8 cellular contexts compared by ENCODE assay signal in the genomic region with DNA sequence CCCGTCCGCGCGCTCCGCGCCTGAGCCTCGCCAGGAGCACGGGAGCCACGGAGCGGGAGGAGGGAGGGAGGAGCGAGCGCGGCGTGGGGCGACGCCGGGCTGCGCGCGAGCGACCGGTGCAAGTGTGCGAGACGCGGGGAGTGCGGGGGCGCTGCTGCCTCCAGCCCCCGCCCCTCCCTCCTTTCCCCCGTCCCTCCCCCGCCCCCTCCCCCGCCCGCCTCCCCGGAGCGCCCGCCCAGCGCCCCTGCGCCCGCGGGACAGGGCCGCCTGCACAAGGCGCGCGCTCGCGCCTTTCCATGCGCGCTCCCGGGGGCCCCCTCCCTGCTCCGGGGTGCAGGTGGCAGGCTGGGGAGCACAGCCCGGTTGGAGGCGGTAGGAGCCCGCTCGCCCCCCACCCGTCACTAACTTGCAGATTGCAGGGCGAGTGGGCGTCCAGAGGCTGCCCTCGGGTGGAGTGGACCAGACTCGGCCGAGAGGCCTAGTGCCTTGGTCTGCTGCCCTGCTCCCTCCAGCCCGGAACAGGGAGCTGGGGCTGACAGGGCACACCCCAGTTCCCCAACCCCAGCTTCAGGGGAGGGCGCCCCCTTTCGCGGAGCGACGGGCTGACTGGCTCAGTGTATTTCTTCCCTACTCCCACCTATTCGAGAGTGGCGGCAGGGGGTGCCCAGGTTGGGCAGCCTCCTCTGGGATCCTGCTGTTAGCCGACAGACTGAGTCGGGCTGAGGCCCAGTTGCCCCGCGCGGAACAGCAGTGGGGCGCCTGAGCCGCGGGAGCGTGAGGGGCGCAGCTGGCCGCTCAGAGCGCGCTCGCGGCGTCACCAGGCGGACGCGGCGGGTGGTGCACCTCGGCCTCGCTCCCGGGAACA. TPM values are rescaled to one million over a fixed set of nuclear protein-coding genes. Genes with fewer than 3 reads are reported as not detected.
DNase-seq lines count a peak whose midpoint lies in the region; ATAC-seq, FAIRE-seq and TF ChIP-seq lines count a peak whose summit lies in the region.

A gene (minus strand): TSS at position 126 of the 865 bp plus-strand sequence. CDS start 255 bp downstream, outside the sequence.

- no peak for ATAC-seq in GM12878

- peak; percentile 16 for TF ChIP-seq CTCF in GM12865 (IDR thresholded peaks at IDR 0.05; ENCODE audit: insufficient read depth, low read depth, low read length, missing control alignments)
- peak in 1 of 3 experiments; percentile 41; a peak in 3 of 6 replicates for TF ChIP-seq CTCF in GM12878 (IDR thresholded peaks at IDR 0.05 in 2 of 3, conservative IDR thresholded peaks at IDR 0.05 in 1 of 3; ENCODE audit: control insufficient read depth in 2 of 3, extremely low read depth in 1 of 3, insufficient read depth in 1 of 3, low read depth in 3 of 3, low read length in 3 of 3)
- TF ChIP-seq CTCF in kidney epithelial cell (IDR thresholded peaks at IDR 0.05; ENCODE audit: insufficient read depth, low read length, poor library complexity, severe bottlenecking): peak; percentile 50

- H4K20me1 ChIP-seq in GM12878 (ENCODE audit: control insufficient read depth, insufficient read depth): no peaks in the 10 kb centered on the region

- TF ChIP-seq POLR2A in GM12878 (IDR thresholded peaks at IDR 0.05; ENCODE audit: low read depth, low read length): no peak

- no peak within 1 kb of the TSS for H2AFZ ChIP-seq in GM12878 (ENCODE audit: control insufficient read depth, low read depth, low read length)

- no peaks in the 10 kb centered on the region for H3K4me1 ChIP-seq in GM12878 (ENCODE audit: control insufficient read depth, insufficient read depth, low read length)

- H3K9ac ChIP-seq in GM12878 (ENCODE audit: control insufficient read depth, insufficient read depth, low read length): no peak within 1 kb of the TSS

- in situ Hi-C loops in GM12878 (cut with MboI): no loop called here

- H3K27me3 ChIP-seq in GM12878 (replicated peaks in 1 of 2; ENCODE audit: control insufficient read depth in 2 of 2, insufficient read depth in 2 of 2, low read length in 1 of 2) (peaks cover 1 to 11% of the 10 kb centered on the region in 2 experiments), kidney epithelial cell (ENCODE audit: control insufficient read depth, insufficient read depth, low read length) (peaks cover 39% of the 10 kb centered on the region)

- SMC1A ChIA-PET in GM12878 (lab: Charles Lee; ENCODE audit: uncharacterized antibody, unreplicated experiment): no interaction called here

- POLR2A ChIA-PET in GM12878 (lab: Charles Lee): no interaction called here

- no peak for TF ChIP-seq EP300 in GM12878 (IDR thresholded peaks at IDR 0.05; ENCODE audit: borderline replicate concordance in 1 of 2, control insufficient read depth in 1 of 2, low read depth in 2 of 2, low read length in 2 of 2)

- intact Hi-C loops in GM12878 (cut with micrococcal nuclease; ENCODE audit: unreplicated experiment): loop anchor here (10.0 kb wide), 1 partner anchor 385 kb away; no protein-coding TSS in a partner anchor

- CTCF ChIA-PET in GM12878 (lab: Yijun Ruan, JAX): no interaction called here

- RAD21 ChIA-PET in GM12878 (lab: Charles Lee; ENCODE audit: unreplicated experiment): no interaction called here

- H3K4me2 ChIP-seq in GM12878 (ENCODE audit: control insufficient read depth, insufficient read depth): no peak within 1 kb of the TSS

- WGBS in GM12878 (ENCODE audit: insufficient coverage, insufficient replicate concordance, low lambda C conversion rate, missing lambda C conversion rate): 8% methylated on average over 51 of the region's 90 CpGs

- H3K79me2 ChIP-seq in GM12878 (ENCODE audit: control insufficient read depth, insufficient read depth, low read length): no peaks in the 10 kb centered on the region

- TF ChIP-seq RAD21 in GM12878 (IDR thresholded peaks at IDR 0.05; ENCODE audit: insufficient read depth, low read depth, low read length): peak; percentile 27; the same call in 1 of the 2 replicates

- no TSS peak for BruUV-seq in GM12878 (replicated peaks; lab: Mats Ljungman, UMichigan)

- no peak for FAIRE-seq in GM12878 (lab: Jason Lieb, UNC)

- no peaks in the 10 kb centered on the region; the same call in 2 of the 3 replicates for H3K9me3 ChIP-seq in GM12878 (replicated peaks; ENCODE audit: control insufficient read depth, insufficient read depth, low read length)

- H3K36me3 ChIP-seq in GM12878 (ENCODE audit: control insufficient read depth in 2 of 2, insufficient read depth in 2 of 2, low read length in 1 of 2) (no peaks in the 10 kb centered on the region), kidney epithelial cell (ENCODE audit: control insufficient read depth, insufficient read depth, low read length) (no peaks in the 10 kb centered on the region)

- H3K4me3 ChIP-seq in GM12865 (ENCODE audit: low read depth, low read length): no peak within 1 kb of the TSS
- H3K4me3 ChIP-seq in GM12878: no peak within 1 kb of the TSS
- H3K4me3 ChIP-seq in kidney epithelial cell (ENCODE audit: low read depth, low read length): peak within 1 kb of the TSS; percentile 60

- no peak within 1 kb of the TSS for H3K27ac ChIP-seq in GM12878 (ENCODE audit: control insufficient read depth, insufficient read depth)

- no peak for DNase-seq in GM12865 (ENCODE audit: low read depth)
- DNase-seq in T follicular helper cell (ENCODE audit: low read depth): peak; percentile 59
- DNase-seq in GM12878 (ENCODE audit: low read depth, low spot score): no peak
- DNase-seq in kidney epithelial cell (ENCODE audit: low read depth): no peak
- DNase-seq in stimulated activated CD4-positive, alpha-beta T cell treated with anti-CD3 and anti-CD28 coated beads, Interleukin-4, amount 100 ng/mL, for 4 hours: peak; percentile 61 to 64
- DNase-seq in RKO (ENCODE audit: low spot score): no peak
- no peak for DNase-seq in COLO829 (ENCODE audit: low spot score)
- DNase-seq in amniotic stem cell (lab: John Stamatoyannopoulos, UW): no peak

TF ChIP-seq in GM12878, 131 proteins besides CTCF, POLR2A, EP300 and RAD21:
- TF ChIP-seq MTA3 (IDR thresholded peaks at IDR 0.05; ENCODE audit: borderline replicate concordance, low read length): no peak
TF ChIP-seq in GM12878: peak in this region for 0.

RNA-seq across cellular contexts. Expression of the gene that starts here (rescaled TPM):
- total RNA-seq in GM12878 (2013; cell fraction: nucleolus; rRNA removed): not detected in 2 replicates
- total RNA-seq in GM12878 (2014; rRNA removed) (not detected in 2 replicates), GM12878 (2014; rRNA removed; fragmentation: Illumina TruSeq; extraction: Trizol) (not detected in 2 replicates), GM12878 (2021) (0.08 TPM in 1 of 2 replicates, not detected in the other), kidney epithelial cell (14.4 and 17.1 TPM in 2 replicates)
- not detected for polyA plus RNA-seq in GM12878 (2011; ENCODE audit: low read depth)
- polyA plus RNA-seq in GM12878 (2011; rRNA removed) (not detected in 2 replicates), GM12878 (2014; fragmentation: Illumina TruSeq; extraction: Trizol) (not detected in 2 replicates), GM12878 (2014; fragmentation: Nextera tagmentation; extraction: Ambion mirVana) (not detected), GM12878 (2014; rRNA removed) (not detected in 2 replicates), GM12878 (2016; fragmentation: Nextera tagmentation; extraction: Ambion mirVana) (not detected)
- polyA plus RNA-seq in GM12878 (2011; cell fraction: cytosol; rRNA removed): 0.01 TPM in 1 of 2 replicates, not detected in the other
- polyA plus RNA-seq in GM12878 (2011; cell fraction: nucleus; rRNA removed): not detected in 2 replicates
- not detected in 2 replicates for polyA plus RNA-seq in GM12878 (2012)
- polyA minus RNA-seq in GM12878 (2011; rRNA and poly(A)+ RNA removed): not detected in 2 replicates
- polyA minus RNA-seq in GM12878 (2011; cell fraction: cytosol; rRNA and poly(A)+ RNA removed): not detected in 2 replicates
- polyA minus RNA-seq in GM12878 (2011; cell fraction: nucleus; rRNA and poly(A)+ RNA removed): not detected in 2 replicates

Comparison
In these comparisons a context has a peak if more than half of its experiments do, and no peak if none do; other contexts are left out.
1. RNA of the gene that starts here (total RNA-seq): 14.4 to 17.1 TPM in kidney epithelial cell; 0.08 TPM in GM12878; every median in the first group is over 10 times any median in the second.
2. DNase-seq: peak in T follicular helper cell (single experiment) and stimulated activated CD4-positive, alpha-beta T cell treated with anti-CD3 and anti-CD28 coated beads, Interleukin-4, amount 100 ng/mL, for 4 hours (2 of 2); none in GM12865 (single experiment), GM12878 (single experiment), kidney epithelial cell (single experiment), RKO (single experiment), COLO829 (single experiment) and amniotic stem cell (single experiment).